Comparison of ENCODE assay signal across 1 cellular context in genomic region chr5:76696254-76696653, GRCh38.
TF ChIP-seq lines count a peak whose summit lies in the region.

No MANE protein-coding gene starts in this region.

TF ChIP-seq in GM12878, 131 proteins besides CTCF, POLR2A, EP300 and RAD21 (continued from another document):
- TF ChIP-seq FOXM1 (IDR thresholded peaks at IDR 0.05; ENCODE audit: low read depth, low read length) (no peak), POU2F2 (IDR thresholded peaks at IDR 0.05; ENCODE audit: borderline replicate concordance, low read depth, low read length) (no peak), BMI1 (IDR thresholded peaks at IDR 0.05; ENCODE audit: borderline replicate concordance) (no peak), MEF2A (IDR thresholded peaks at IDR 0.05; ENCODE audit: insufficient read depth, low read depth, low read length) (no peak), YY1 (IDR thresholded peaks at IDR 0.05; ENCODE audit: low read depth, low read length) (no peak), BACH1 (IDR thresholded peaks at IDR 0.05; ENCODE audit: borderline replicate concordance) (no peak), MLLT1 (IDR thresholded peaks at IDR 0.05) (no peak), HDGF (IDR thresholded peaks at IDR 0.05) (no peak), HCFC1 (IDR thresholded peaks at IDR 0.05; ENCODE audit: low read length) (no peak), RAD51 (IDR thresholded peaks at IDR 0.05) (no peak)
- TF ChIP-seq, protein P1, sequence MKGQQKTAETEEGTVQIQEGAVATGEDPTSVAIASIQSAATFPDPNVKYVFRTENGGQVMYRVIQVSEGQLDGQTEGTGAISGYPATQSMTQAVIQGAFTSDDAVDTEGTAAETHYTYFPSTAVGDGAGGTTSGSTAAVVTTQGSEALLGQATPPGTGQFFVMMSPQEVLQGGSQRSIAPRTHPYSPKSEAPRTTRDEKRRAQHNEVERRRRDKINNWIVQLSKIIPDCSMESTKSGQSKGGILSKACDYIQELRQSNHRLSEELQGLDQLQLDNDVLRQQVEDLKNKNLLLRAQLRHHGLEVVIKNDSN (IDR thresholded peaks at IDR 0.05; ENCODE audit: borderline replicate concordance, extremely low read length, insufficient read depth, low read depth, low read length): no peak
TF ChIP-seq in GM12878: peak in this region for 0.
